1 cellular context compared by ENCODE assay signal in the genomic region with DNA sequence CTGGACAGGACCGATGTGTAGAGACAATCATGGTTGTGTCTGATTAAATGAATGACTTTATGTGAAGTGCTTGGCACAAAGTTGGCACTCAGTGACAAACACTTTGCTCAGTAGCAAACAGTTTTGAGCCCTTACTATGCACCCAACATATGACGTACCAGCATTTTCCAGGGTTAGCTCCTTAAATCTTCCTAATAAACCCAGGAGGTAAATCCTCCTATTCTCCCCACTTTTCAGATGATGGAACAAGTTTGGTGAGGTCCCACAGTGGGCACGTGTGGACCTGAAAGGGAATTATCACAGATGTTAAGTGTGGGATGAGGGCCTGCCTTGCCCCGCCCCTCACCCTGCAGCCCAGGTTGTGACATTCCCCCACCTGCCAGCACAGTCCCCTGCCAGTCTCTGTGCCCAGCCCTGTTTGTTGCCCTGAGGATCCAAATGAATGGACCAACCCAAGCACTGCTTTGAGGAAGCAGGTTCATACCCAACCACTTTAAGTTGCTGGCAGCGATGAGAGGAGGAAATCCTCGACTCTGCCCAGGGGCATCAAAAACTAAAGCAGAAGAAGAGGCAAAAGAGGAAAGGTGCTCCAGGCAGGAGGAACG.
TF ChIP-seq lines count a peak whose summit lies in the region.

No MANE protein-coding gene starts in this region.

TF ChIP-seq in endothelial cell of umbilical vein, 7 proteins besides CTCF, POLR2A, EP300 and RAD21:
- TF ChIP-seq GATA2 (IDR thresholded peaks at IDR 0.05; ENCODE audit: insufficient read depth, insufficient read length, low read depth, low read length) (no peak), JUN (IDR thresholded peaks at IDR 0.05; ENCODE audit: borderline replicate concordance, insufficient read depth, insufficient read length, low read depth) (no peak), FOS (IDR thresholded peaks at IDR 0.05; ENCODE audit: borderline replicate concordance, insufficient read depth, low read length) (no peak), POLR2AphosphoS5 (IDR thresholded peaks at IDR 0.05; ENCODE audit: insufficient read depth, low read depth, low read length) (no peak), EZH2 (IDR thresholded peaks at IDR 0.05; ENCODE audit: borderline replicate concordance, low read depth, low read length, severe bottlenecking) (no peak), MYC (IDR thresholded peaks at IDR 0.05; ENCODE audit: low read depth, low read length) (no peak)
- TF ChIP-seq, protein P1, sequence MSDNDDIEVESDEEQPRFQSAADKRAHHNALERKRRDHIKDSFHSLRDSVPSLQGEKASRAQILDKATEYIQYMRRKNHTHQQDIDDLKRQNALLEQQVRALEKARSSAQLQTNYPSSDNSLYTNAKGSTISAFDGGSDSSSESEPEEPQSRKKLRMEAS (IDR thresholded peaks at IDR 0.05; ENCODE audit: insufficient read depth, insufficient read length): no peak
